8 cellular contexts compared by ENCODE assay signal in genomic region chr15:76340802-76341365, GRCh38. TPM values are rescaled to one million over a fixed set of nuclear protein-coding genes. Genes with fewer than 3 reads are reported as not detected.
DNase-seq lines count a peak whose midpoint lies in the region; ATAC-seq and TF ChIP-seq lines count a peak whose summit lies in the region.

No MANE protein-coding gene starts in this region.

- CTCF ChIA-PET in HEK293T (lab: Yijun Ruan, JAX) = no interaction called here

- ATAC-seq in activated naive CD4-positive, alpha-beta T cell treated with anti-CD3 and anti-CD28 coated beads, Interleukin-2, amount 50 U/mL, for 72 hours = peak; percentile 52 to 67
- ATAC-seq in thoracic aorta (ENCODE audit: insufficient number of reproducible peaks, low FRiP score, low read depth) = no peak
- no peak for ATAC-seq in HG03432 (IDR thresholded peaks at IDR 0.05; ENCODE audit: unreplicated experiment)

- H3K9ac ChIP-seq in BLaER1 treated with 17β-estradiol and CSF1 and Interleukin-3, amounts not matched to agents 10 nM and 100 nM = no peak overlapping the region; a peak in 1 of 22 replicates
- H3K9ac ChIP-seq in HUES6 (ENCODE audit: low read length) = no peak overlapping the region

- TF ChIP-seq CTCF in kidney epithelial cell (IDR thresholded peaks at IDR 0.05; ENCODE audit: insufficient read depth, low read length, poor library complexity, severe bottlenecking) (peak; percentile 37), thoracic aorta (IDR thresholded peaks at IDR 0.05) (peak; percentile 16), endothelial cell (IDR thresholded peaks at IDR 0.05; ENCODE audit: unreplicated experiment) (no peak)

- H3K9me3 Mint-ChIP-seq in activated naive CD4-positive, alpha-beta T cell treated with anti-CD3 and anti-CD28 coated beads, Interleukin-2, amount 50 U/mL, for 72 hours = no peaks in the 10 kb centered on the region
- no peaks in the 10 kb centered on the region for H3K9me3 Mint-ChIP-seq in endothelial cell (ENCODE audit: unreplicated experiment)

- peaks cover 42% of the 10 kb centered on the region for H3K4me1 Mint-ChIP-seq in endothelial cell (ENCODE audit: unreplicated experiment)

- H3K36me3 ChIP-seq in BLaER1 treated with 17β-estradiol and CSF1 and Interleukin-3, amounts not matched to agents 10 nM and 100 nM = no peaks in the 10 kb centered on the region
- no peaks in the 10 kb centered on the region for H3K36me3 ChIP-seq in HUES6 (ENCODE audit: control insufficient read depth, insufficient read depth, low read length)
- H3K36me3 ChIP-seq in kidney epithelial cell (ENCODE audit: control insufficient read depth, insufficient read depth, low read length) = no peaks in the 10 kb centered on the region
- H3K36me3 ChIP-seq in thoracic aorta = no peaks in the 10 kb centered on the region

- H3K4me3 ChIP-seq in BLaER1 treated with 17β-estradiol and CSF1 and Interleukin-3, amounts not matched to agents 10 nM and 100 nM = peak overlapping the region; percentile 22 to 58 (median 48); a peak in 18 of 20 replicates
- H3K4me3 ChIP-seq in HUES6 (ENCODE audit: low read depth, low read length) = peak overlapping the region; percentile 50
- H3K4me3 ChIP-seq in kidney epithelial cell (ENCODE audit: low read depth, low read length) = no peak overlapping the region
- H3K4me3 ChIP-seq in thoracic aorta = peak overlapping the region; percentile 64

- POLR2A ChIA-PET in HEK293T (lab: Yijun Ruan, JAX) = no interaction called here

- H3K9me3 ChIP-seq in BLaER1 treated with 17β-estradiol and CSF1 and Interleukin-3, amounts not matched to agents 10 nM and 100 nM (replicated peaks in 1 of 11) = peaks cover 13 to 35% (median 26%) of the 10 kb centered on the region in 11 experiments
- H3K9me3 ChIP-seq in HUES6 (ENCODE audit: control insufficient read depth, insufficient read depth, low read depth, low read length) = no peaks in the 10 kb centered on the region
- no peaks in the 10 kb centered on the region for H3K9me3 ChIP-seq in thoracic aorta

- H4K20me1 ChIP-seq in BLaER1 treated with 17β-estradiol and CSF1 and Interleukin-3, amounts not matched to agents 10 nM and 100 nM = peaks cover 0 to 79% (median 63%) of the 10 kb centered on the region in 11 experiments; a peak in 20 of 22 replicates

- peak in 1 of 2 donors; percentile 59 for DNase-seq in activated naive CD4-positive, alpha-beta T cell treated with anti-CD3 and anti-CD28 coated beads, Interleukin-2, amount 50 U/mL, for 72 hours (ENCODE audit: low spot score in 2 of 2)
- DNase-seq in kidney epithelial cell (ENCODE audit: low read depth) (no peak), thoracic aorta (ENCODE audit: low spot score) (no peak), HEK293T (ENCODE audit: extremely low spot score) (no peak), endothelial cell (ENCODE audit: low spot score) (no peak)

- H3K27ac ChIP-seq in BLaER1 treated with 17β-estradiol and CSF1 and Interleukin-3, amounts not matched to agents 10 nM and 100 nM = no peak overlapping the region
- H3K27ac ChIP-seq in HUES6 (ENCODE audit: low read depth, low read length) (no peak overlapping the region), thoracic aorta (no peak overlapping the region)

- peaks cover 17 to 30% of the 10 kb centered on the region in 2 donors for H3K36me3 Mint-ChIP-seq in activated naive CD4-positive, alpha-beta T cell treated with anti-CD3 and anti-CD28 coated beads, Interleukin-2, amount 50 U/mL, for 72 hours
- peaks cover 5% of the 10 kb centered on the region for H3K36me3 Mint-ChIP-seq in endothelial cell (ENCODE audit: low read depth, unreplicated experiment)

- peaks cover 42% of the 10 kb centered on the region for H3K27me3 Mint-ChIP-seq in endothelial cell (ENCODE audit: unreplicated experiment)

- peak overlapping the region; percentile 71 to 98 (median 82) for H3K4me2 ChIP-seq in BLaER1 treated with 17β-estradiol and CSF1 and Interleukin-3, amounts not matched to agents 10 nM and 100 nM

- peaks cover 23 to 58% (median 40%) of the 10 kb centered on the region in 10 experiments for H3K4me1 ChIP-seq in BLaER1 treated with 17β-estradiol and CSF1 and Interleukin-3, amounts not matched to agents 10 nM and 100 nM
- H3K4me1 ChIP-seq in HUES6 (ENCODE audit: control insufficient read depth, insufficient read depth, low read length) (peaks cover 44% of the 10 kb centered on the region), thoracic aorta (ENCODE audit: control insufficient read depth in 1 of 2, low read depth in 2 of 2) (peaks cover 17 to 63% of the 10 kb centered on the region in 2 donors)

- peaks cover 100% of the 10 kb centered on the region in 11 experiments for H3K27me3 ChIP-seq in BLaER1 treated with 17β-estradiol and CSF1 and Interleukin-3, amounts not matched to agents 10 nM and 100 nM
- H3K27me3 ChIP-seq in HUES6 (ENCODE audit: control insufficient read depth, insufficient read depth, low read length) = peaks cover 100% of the 10 kb centered on the region
- H3K27me3 ChIP-seq in kidney epithelial cell (ENCODE audit: control insufficient read depth, insufficient read depth, low read length) = peaks cover 93% of the 10 kb centered on the region
- H3K27me3 ChIP-seq in thoracic aorta (replicated peaks; ENCODE audit: insufficient read depth) = peaks cover 79% of the 10 kb centered on the region

- no peak overlapping the region for H3K4me3 Mint-ChIP-seq in endothelial cell (ENCODE audit: unreplicated experiment)

- no peak overlapping the region for H3K27ac Mint-ChIP-seq in activated naive CD4-positive, alpha-beta T cell treated with anti-CD3 and anti-CD28 coated beads, Interleukin-2, amount 50 U/mL, for 72 hours
- H3K27ac Mint-ChIP-seq in endothelial cell (ENCODE audit: unreplicated experiment) = no peak overlapping the region

TF ChIP-seq in HEK293T, 16 proteins besides CTCF, POLR2A, EP300 and RAD21:
- TF ChIP-seq L3MBTL2 (conservative IDR thresholded peaks at IDR 0.05) (no peak), ZNF384 (IDR thresholded peaks at IDR 0.05) (no peak), SP1 (IDR thresholded peaks at IDR 0.05) (no peak), NFRKB (IDR thresholded peaks at IDR 0.05) (no peak), FOXM1 (IDR thresholded peaks at IDR 0.05; ENCODE audit: borderline replicate concordance) (no peak), SUZ12 (IDR thresholded peaks at IDR 0.05) (no peak), FOXA1 (IDR thresholded peaks at IDR 0.05) (no peak), ARNT (IDR thresholded peaks at IDR 0.05) (no peak), FOXK2 (IDR thresholded peaks at IDR 0.05) (no peak), ELF4 (IDR thresholded peaks at IDR 0.05) (no peak), TARDBP (IDR thresholded peaks at IDR 0.05) (no peak), BHLHE40 (IDR thresholded peaks at IDR 0.05; ENCODE audit: borderline replicate concordance) (no peak), LEF1 (IDR thresholded peaks at IDR 0.05; ENCODE audit: borderline replicate concordance) (no peak), HDGF (IDR thresholded peaks at IDR 0.05; ENCODE audit: borderline replicate concordance) (no peak), CTBP1 (IDR thresholded peaks at IDR 0.05; ENCODE audit: borderline replicate concordance) (no peak)
- TF ChIP-seq, protein P1, sequence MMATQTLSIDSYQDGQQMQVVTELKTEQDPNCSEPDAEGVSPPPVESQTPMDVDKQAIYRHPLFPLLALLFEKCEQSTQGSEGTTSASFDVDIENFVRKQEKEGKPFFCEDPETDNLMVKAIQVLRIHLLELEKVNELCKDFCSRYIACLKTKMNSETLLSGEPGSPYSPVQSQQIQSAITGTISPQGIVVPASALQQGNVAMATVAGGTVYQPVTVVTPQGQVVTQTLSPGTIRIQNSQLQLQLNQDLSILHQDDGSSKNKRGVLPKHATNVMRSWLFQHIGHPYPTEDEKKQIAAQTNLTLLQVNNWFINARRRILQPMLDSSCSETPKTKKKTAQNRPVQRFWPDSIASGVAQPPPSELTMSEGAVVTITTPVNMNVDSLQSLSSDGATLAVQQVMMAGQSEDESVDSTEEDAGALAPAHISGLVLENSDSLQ (IDR thresholded peaks at IDR 0.05) = no peak

RNA-seq across cellular contexts. Expression of gene ISL2, which starts 4.3 kb away (rescaled TPM):
- not detected for total RNA-seq in activated naive CD4-positive, alpha-beta T cell treated with anti-CD3 and anti-CD28 coated beads, Interleukin-2, amount 50 U/mL, for 72 hours
- total RNA-seq in kidney epithelial cell (1.8 and 4.8 TPM in 2 replicates), thoracic aorta (not detected), endothelial cell (ENCODE audit: unreplicated experiment) (1.4 TPM)

RNA-seq across cellular contexts. Expression of gene ETFA, which starts 29.6 kb away (rescaled TPM):
- total RNA-seq in activated naive CD4-positive, alpha-beta T cell treated with anti-CD3 and anti-CD28 coated beads, Interleukin-2, amount 50 U/mL, for 72 hours = 100 to 1,000 TPM; 164 to 173 TPM
- total RNA-seq in kidney epithelial cell (52.9 and 68.7 TPM in 2 replicates), thoracic aorta (10 to 100 TPM; 56.9 to 57.1 TPM), endothelial cell (ENCODE audit: unreplicated experiment) (103 TPM)

Comparison
In these comparisons a context has a peak if more than half of its experiments do, and no peak if none do; other contexts are left out.
1. ATAC-seq: peak in activated naive CD4-positive, alpha-beta T cell treated with anti-CD3 and anti-CD28 coated beads, Interleukin-2, amount 50 U/mL, for 72 hours (2 of 2); none in thoracic aorta (single experiment) and HG03432 (single experiment).